Comparison of ENCODE assay signal across 1 cellular context in genomic region chr13:27171830-27172494, GRCh38.
TF ChIP-seq lines count a peak whose summit lies in the region.

No MANE protein-coding gene starts in this region.

TF ChIP-seq in HepG2, 621 proteins besides CTCF, POLR2A, EP300 and RAD21 (continued from another document and continues in another):
- TF ChIP-seq GABPB1 (CRISPR knock-in tag; IDR thresholded peaks at IDR 0.05) (peak; percentile 68; the same call in 1 of the 2 replicates), TRIM22 (IDR thresholded peaks at IDR 0.05) (no peak), THAP9 (CRISPR knock-in tag; IDR thresholded peaks at IDR 0.05; ENCODE audit: borderline replicate concordance) (no peak), MTF1 (CRISPR knock-in tag; IDR thresholded peaks at IDR 0.05) (no peak), GTF2F1 (IDR thresholded peaks at IDR 0.05; ENCODE audit: low read length) (no peak), STAT6 (CRISPR knock-in tag; IDR thresholded peaks at IDR 0.05; ENCODE audit: borderline replicate concordance) (no peak), MXD4 (CRISPR knock-in tag; IDR thresholded peaks at IDR 0.05) (peak; percentile 27; the same call in 1 of the 2 replicates), ZFY (CRISPR knock-in tag; IDR thresholded peaks at IDR 0.05) (peak; percentile 56), NR2F1 (CRISPR knock-in tag; IDR thresholded peaks at IDR 0.05) (no peak), SALL1 (CRISPR knock-in tag; IDR thresholded peaks at IDR 0.05) (peak; percentile 71), KDM4B (CRISPR knock-in tag; IDR thresholded peaks at IDR 0.05) (no peak), E2F2 (CRISPR knock-in tag; IDR thresholded peaks at IDR 0.05; ENCODE audit: borderline replicate concordance) (no peak), NR3C1 (CRISPR knock-in tag; IDR thresholded peaks at IDR 0.05) (no peak), ZBTB7B (CRISPR knock-in tag; IDR thresholded peaks at IDR 0.05) (peak; percentile 97), ZNF362 (CRISPR knock-in tag; IDR thresholded peaks at IDR 0.05; ENCODE audit: borderline replicate concordance) (no peak), ZNF484 (CRISPR knock-in tag; IDR thresholded peaks at IDR 0.05; ENCODE audit: borderline replicate concordance, low read depth) (no peak), ZIK1 (CRISPR knock-in tag; IDR thresholded peaks at IDR 0.05; ENCODE audit: borderline replicate concordance, low read depth) (no peak), TCF7L2 (IDR thresholded peaks at IDR 0.05; ENCODE audit: low read depth, low read length) (no peak), GATA4 (IDR thresholded peaks at IDR 0.05; ENCODE audit: borderline replicate concordance, low read depth) (no peak), ZNF3 (CRISPR knock-in tag; IDR thresholded peaks at IDR 0.05) (no peak), RXRA (CRISPR knock-in tag; IDR thresholded peaks at IDR 0.05) (no peak), ZNF800 (CRISPR knock-in tag; IDR thresholded peaks at IDR 0.05) (no peak), ZNF530 (CRISPR knock-in tag; IDR thresholded peaks at IDR 0.05; ENCODE audit: low read depth) (no peak), ZBTB33 (CRISPR knock-in tag; IDR thresholded peaks at IDR 0.05) (no peak), SSRP1 (CRISPR knock-in tag; IDR thresholded peaks at IDR 0.05) (no peak), ZBTB1 (CRISPR knock-in tag; IDR thresholded peaks at IDR 0.05; ENCODE audit: borderline replicate concordance) (no peak), ZFX (CRISPR knock-in tag; IDR thresholded peaks at IDR 0.05; ENCODE audit: low read depth) (peak; percentile 43), MLLT10 (CRISPR knock-in tag; IDR thresholded peaks at IDR 0.05) (no peak), MXI1 (IDR thresholded peaks at IDR 0.05; ENCODE audit: borderline replicate concordance, low read depth, low read length) (peak; percentile 67; the same call in 1 of the 3 replicates), ZBTB7A (CRISPR knock-in tag; IDR thresholded peaks at IDR 0.05) (peak; percentile 96), CENPX (CRISPR knock-in tag; IDR thresholded peaks at IDR 0.05) (no peak), ZNF773 (CRISPR knock-in tag; IDR thresholded peaks at IDR 0.05; ENCODE audit: borderline replicate concordance) (peak; percentile 19; the same call in 1 of the 2 replicates), ZNF205 (CRISPR knock-in tag; IDR thresholded peaks at IDR 0.05) (no peak), ZNF501 (CRISPR knock-in tag; IDR thresholded peaks at IDR 0.05) (0 out of 2 replicates have a peak, but pooled peaks have one; percentile 31), DMAP1 (CRISPR knock-in tag; IDR thresholded peaks at IDR 0.05) (0 out of 2 replicates have a peak, but pooled peaks have one; percentile 24), ETV6 (CRISPR knock-in tag; conservative IDR thresholded peaks at IDR 0.05) (no peak), ZNF317 (CRISPR knock-in tag; IDR thresholded peaks at IDR 0.05) (no peak), THRA (CRISPR knock-in tag; IDR thresholded peaks at IDR 0.05; ENCODE audit: borderline replicate concordance) (no peak), POGZ (CRISPR knock-in tag; IDR thresholded peaks at IDR 0.05) (peak; percentile 68), ZNF441 (CRISPR knock-in tag; IDR thresholded peaks at IDR 0.05; ENCODE audit: borderline replicate concordance) (peak; percentile 79; the same call in 1 of the 2 replicates), MIER3 (CRISPR knock-in tag; IDR thresholded peaks at IDR 0.05; ENCODE audit: borderline replicate concordance) (no peak), ZNF83 (CRISPR knock-in tag; IDR thresholded peaks at IDR 0.05; ENCODE audit: borderline replicate concordance) (no peak), PAF1 (CRISPR knock-in tag; IDR thresholded peaks at IDR 0.05) (no peak), ZBTB49 (CRISPR knock-in tag; IDR thresholded peaks at IDR 0.05; ENCODE audit: borderline replicate concordance) (no peak), KLF16 (CRISPR knock-in tag; IDR thresholded peaks at IDR 0.05) (no peak), CHD2 (IDR thresholded peaks at IDR 0.05; ENCODE audit: low read depth, low read length) (no peak), ZNF260 (CRISPR knock-in tag; IDR thresholded peaks at IDR 0.05; ENCODE audit: borderline replicate concordance, low read depth) (no peak), HHEX (CRISPR knock-in tag; IDR thresholded peaks at IDR 0.05) (no peak), ZNF572 (CRISPR knock-in tag; IDR thresholded peaks at IDR 0.05) (no peak)
